In genomic region chr6:169529931-169530761, GRCh38 we compare ENCODE assay signal across 8 cellular contexts.
DNase-seq lines count a peak whose midpoint lies in the region; ATAC-seq and TF ChIP-seq lines count a peak whose summit lies in the region.

No MANE protein-coding gene starts in this region.

- H3K27ac ChIP-seq in CD8-positive, alpha-beta T cell (ENCODE audit: low read depth, low read length) = no peak overlapping the region
- H3K27ac ChIP-seq in neuronal stem cell (replicated peaks; ENCODE audit: low read length) = no peak overlapping the region

- POLR2A ChIA-PET in CD8-positive, alpha-beta T cell (lab: Charles Lee) = interaction anchor here (1.1 kb wide), 1 partner anchor 15 kb away, joined by 3 read pairs; no protein-coding TSS in a partner anchor

- no peak overlapping the region for H3K23ac ChIP-seq in neuronal stem cell (ENCODE audit: low read depth, low read length, poor library complexity)

- no peak overlapping the region for H2BK5ac ChIP-seq in neuronal stem cell (ENCODE audit: low read length)

- intact Hi-C loops in CD8-positive, alpha-beta T cell (cut with DNase I, micrococcal nuclease) = loop anchor here in 1 of 2 experiments (10.0 kb wide), 1 partner anchor 555 kb away; no protein-coding TSS in a partner anchor

- no CpG with 5 or more reads among the region's 13 CpGs for WGBS in neuronal stem cell (ENCODE audit: extremely low coverage in 2 of 2, insufficient read length in 2 of 2, insufficient replicate concordance in 1 of 2), 2 donors

- peak in 1 of 7 experiments; percentile 24 for DNase-seq in CD8-positive, alpha-beta T cell
- DNase-seq in NCI-H2196 (lab: John Stamatoyannopoulos, UW; ENCODE audit: unreplicated experiment) = peak; percentile 43
- no peak for DNase-seq in effector memory CD8-positive, alpha-beta T cell
- DNase-seq in neuronal stem cell (ENCODE audit: low spot score) = no peak
- no peak for DNase-seq in SIG-M5 (lab: John Stamatoyannopoulos, UW)
- no peak for DNase-seq in activated gamma-delta T cell (lab: John Stamatoyannopoulos, UW)
- DNase-seq in progenitor cell of endocrine pancreas (ENCODE audit: low spot score, unreplicated experiment) = no peak

- H3K27ac Mint-ChIP-seq in CD8-positive, alpha-beta T cell = peak overlapping the region; percentile 76
- H3K27ac Mint-ChIP-seq in effector memory CD8-positive, alpha-beta T cell = peak overlapping the region; percentile 72 to 87
- no peak overlapping the region for H3K27ac Mint-ChIP-seq in progenitor cell of endocrine pancreas

- no peaks in the 10 kb centered on the region for H3K9me3 ChIP-seq in CD8-positive, alpha-beta T cell (ENCODE audit: low read length)
- peaks cover 6 to 18% of the 10 kb centered on the region in 2 donors for H3K9me3 ChIP-seq in neuronal stem cell (replicated peaks in 1 of 2; ENCODE audit: control insufficient read depth in 2 of 2, insufficient read depth in 1 of 2, low read depth in 1 of 2, low read length in 2 of 2)

- no peak overlapping the region for H2BK15ac ChIP-seq in neuronal stem cell (ENCODE audit: low read length)

- H3K4me3 ChIP-seq in CD8-positive, alpha-beta T cell (ENCODE audit: low read depth, low read length) = no peak overlapping the region
- H3K4me3 ChIP-seq in neuronal stem cell (ENCODE audit: low read length in 2 of 2) = no peak overlapping the region

- no peak overlapping the region for H3K9ac ChIP-seq in neuronal stem cell (ENCODE audit: low read depth, low read length, poor library complexity)

- peaks cover 2% of the 10 kb centered on the region for H3K79me1 ChIP-seq in neuronal stem cell (ENCODE audit: low read depth, low read length)

- H4K8ac ChIP-seq in neuronal stem cell (ENCODE audit: low read depth, low read length) = no peak overlapping the region

- no peak overlapping the region for H4K91ac ChIP-seq in neuronal stem cell (ENCODE audit: low read depth, low read length, poor library complexity)

- ATAC-seq in CD8-positive, alpha-beta T cell = peak; percentile 65
- peak; percentile 59 for ATAC-seq in effector memory CD8-positive, alpha-beta T cell (replicated peaks)
- no peak for ATAC-seq in HG03469 (IDR thresholded peaks at IDR 0.05; ENCODE audit: unreplicated experiment)

- H3K27me3 ChIP-seq in CD8-positive, alpha-beta T cell (ENCODE audit: insufficient read depth, low read length) = no peaks in the 10 kb centered on the region
- H3K27me3 ChIP-seq in neuronal stem cell (ENCODE audit: control insufficient read depth in 3 of 3, insufficient read depth in 3 of 3, low read depth in 1 of 3, low read length in 3 of 3) = no peaks in the 10 kb centered on the region

- no peak overlapping the region for H2AFZ ChIP-seq in neuronal stem cell (ENCODE audit: low read length)

- no peak overlapping the region for H3K18ac ChIP-seq in neuronal stem cell (ENCODE audit: low read length)

- peaks cover 5% of the 10 kb centered on the region for H3K9me3 Mint-ChIP-seq in CD8-positive, alpha-beta T cell
- peaks cover 0 to 2% of the 10 kb centered on the region in 2 donors for H3K9me3 Mint-ChIP-seq in effector memory CD8-positive, alpha-beta T cell
- peaks cover 7% of the 10 kb centered on the region for H3K9me3 Mint-ChIP-seq in progenitor cell of endocrine pancreas (ENCODE audit: low read depth)

- H3K4me2 ChIP-seq in neuronal stem cell (ENCODE audit: insufficient read depth, low read length, poor library complexity, severe bottlenecking) = no peak overlapping the region

- CTCF ChIA-PET in CD8-positive, alpha-beta T cell (lab: Charles Lee) = no interaction called here

- no peak overlapping the region for H2AK5ac ChIP-seq in neuronal stem cell (ENCODE audit: low read depth, low read length)

- no peaks in the 10 kb centered on the region for H3K27me3 Mint-ChIP-seq in CD8-positive, alpha-beta T cell (ENCODE audit: low read depth)
- no peaks in the 10 kb centered on the region for H3K27me3 Mint-ChIP-seq in effector memory CD8-positive, alpha-beta T cell
- no peaks in the 10 kb centered on the region for H3K27me3 Mint-ChIP-seq in progenitor cell of endocrine pancreas

- no peak overlapping the region for H3K4ac ChIP-seq in neuronal stem cell (ENCODE audit: low read length)

- peaks cover 12% of the 10 kb centered on the region for H3K4me1 ChIP-seq in CD8-positive, alpha-beta T cell (ENCODE audit: insufficient read depth, low read length)
- H3K4me1 ChIP-seq in neuronal stem cell (ENCODE audit: control insufficient read depth in 2 of 2, insufficient read depth in 1 of 2, low read depth in 1 of 2, low read length in 2 of 2) = peaks cover 2 to 3% of the 10 kb centered on the region in 2 donors

- peak overlapping the region; percentile 57 for H3K14ac ChIP-seq in neuronal stem cell (ENCODE audit: low read length)

- no peak for TF ChIP-seq CTCF in CD8-positive, alpha-beta T cell (IDR thresholded peaks at IDR 0.05)
- TF ChIP-seq CTCF in progenitor cell of endocrine pancreas (IDR thresholded peaks at IDR 0.05; ENCODE audit: unreplicated experiment) = no peak

- peaks cover 16% of the 10 kb centered on the region for H3K4me1 Mint-ChIP-seq in CD8-positive, alpha-beta T cell (ENCODE audit: low read depth)
- peaks cover 8 to 11% of the 10 kb centered on the region in 2 donors for H3K4me1 Mint-ChIP-seq in effector memory CD8-positive, alpha-beta T cell (ENCODE audit: low read depth in 2 of 2)
- no peaks in the 10 kb centered on the region for H3K4me1 Mint-ChIP-seq in progenitor cell of endocrine pancreas (ENCODE audit: low read depth)

- peaks cover 10% of the 10 kb centered on the region for H3K36me3 Mint-ChIP-seq in CD8-positive, alpha-beta T cell
- no peaks in the 10 kb centered on the region for H3K36me3 Mint-ChIP-seq in effector memory CD8-positive, alpha-beta T cell (ENCODE audit: insufficient read depth)
- peaks cover 7% of the 10 kb centered on the region for H3K36me3 Mint-ChIP-seq in progenitor cell of endocrine pancreas (ENCODE audit: insufficient read depth)

- H3K4me3 Mint-ChIP-seq in CD8-positive, alpha-beta T cell = no peak overlapping the region
- peak overlapping the region; percentile 40 to 42 for H3K4me3 Mint-ChIP-seq in effector memory CD8-positive, alpha-beta T cell
- H3K4me3 Mint-ChIP-seq in progenitor cell of endocrine pancreas (ENCODE audit: low read depth) = no peak overlapping the region

- H3K36me3 ChIP-seq in CD8-positive, alpha-beta T cell (ENCODE audit: insufficient read depth, low read length) = no peaks in the 10 kb centered on the region
- peaks cover 0 to 3% of the 10 kb centered on the region in 2 donors for H3K36me3 ChIP-seq in neuronal stem cell (replicated peaks in 1 of 2; ENCODE audit: control insufficient read depth in 2 of 2, insufficient read depth in 2 of 2, low read length in 2 of 2)

- H2BK120ac ChIP-seq in neuronal stem cell (ENCODE audit: low read depth, low read length) = no peak overlapping the region

- no peak overlapping the region for H2BK12ac ChIP-seq in neuronal stem cell (ENCODE audit: low read length)

Comparison
In these comparisons a context has a peak if more than half of its experiments do, and no peak if none do; other contexts are left out.
1. H3K4me3 Mint-ChIP-seq: peak in effector memory CD8-positive, alpha-beta T cell (2 of 2); none in CD8-positive, alpha-beta T cell (single experiment) and progenitor cell of endocrine pancreas (single experiment).